Comparison of ENCODE assay signal across 1 cellular context in the genomic region with DNA sequence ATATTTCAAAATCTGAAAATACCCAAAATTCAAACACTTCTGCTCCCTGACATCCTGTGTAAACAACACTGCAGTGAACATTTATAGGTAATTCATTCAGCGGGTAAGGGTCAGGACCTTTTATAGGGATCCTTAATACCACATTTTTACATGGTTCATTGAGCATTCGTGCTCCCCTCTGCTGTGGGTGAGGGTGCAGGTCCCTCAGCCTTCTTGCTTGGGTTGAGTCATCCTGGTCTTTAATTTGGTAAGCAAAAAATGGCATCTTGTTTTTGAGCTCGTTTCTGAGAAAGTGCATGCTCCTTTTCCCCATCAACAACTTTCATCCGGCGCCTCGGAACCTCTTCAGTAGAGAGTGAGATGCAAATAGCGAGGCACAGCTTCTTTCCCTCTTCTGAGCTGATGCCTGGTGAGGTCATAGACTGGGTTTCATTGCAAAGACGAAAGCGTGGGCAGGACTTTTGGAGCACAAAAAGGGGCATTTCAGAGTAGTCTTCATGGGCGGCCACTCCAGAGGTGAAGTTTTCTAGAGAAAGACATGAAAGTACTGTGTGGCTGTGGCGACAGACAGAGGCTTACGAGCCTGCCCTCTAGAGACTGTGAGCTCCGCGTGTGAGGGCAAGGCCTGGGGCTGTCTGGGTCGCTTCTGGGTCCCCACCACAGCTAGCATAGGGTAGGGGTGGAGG.
TF ChIP-seq lines count a peak whose summit lies in the region.

No MANE protein-coding gene starts in this region.

TF ChIP-seq in GM12878, 131 proteins besides CTCF, POLR2A, EP300 and RAD21 (continues in another document):
- TF ChIP-seq CREB1 (IDR thresholded peaks at IDR 0.05; ENCODE audit: low read depth) (peak; percentile 91), YBX1 (IDR thresholded peaks at IDR 0.05) (no peak), NFYA (IDR thresholded peaks at IDR 0.05; ENCODE audit: borderline replicate concordance, low read depth, low read length) (no peak), SMARCA5 (IDR thresholded peaks at IDR 0.05) (no peak), NBN (IDR thresholded peaks at IDR 0.05) (peak; percentile 85), JUND (IDR thresholded peaks at IDR 0.05; ENCODE audit: low read depth, low read length) (no peak), DPF2 (IDR thresholded peaks at IDR 0.05) (0 out of 2 replicates have a peak, but pooled peaks have one; percentile 37), TCF12 (IDR thresholded peaks at IDR 0.05; ENCODE audit: low read depth, low read length) (0 out of 2 replicates have a peak, but pooled peaks have one; percentile 29), STAT1 (conservative IDR thresholded peaks at IDR 0.05) (0 out of 2 replicates have a peak, but pooled peaks have one; percentile 24), HDAC2 (IDR thresholded peaks at IDR 0.05) (no peak), ASH2L (IDR thresholded peaks at IDR 0.05; ENCODE audit: borderline replicate concordance, low read depth) (peak; percentile 45; the same call in 1 of the 2 replicates), LARP7 (IDR thresholded peaks at IDR 0.05) (no peak), CREM (IDR thresholded peaks at IDR 0.05; ENCODE audit: low read depth) (peak; percentile 82), TBL1XR1 (IDR thresholded peaks at IDR 0.05; ENCODE audit: low read depth, low read length) (peak; percentile 71; the same call in 1 of the 2 replicates), SRF (IDR thresholded peaks at IDR 0.05; ENCODE audit: low read depth in 2 of 2, low read length in 2 of 2) (0 out of 4 replicates have a peak, but pooled peaks of 1 of the 2 experiments have one; percentile 42), KLF5 (IDR thresholded peaks at IDR 0.05; ENCODE audit: partially characterized antibody) (peak; percentile 34), STAT3 (IDR thresholded peaks at IDR 0.05; ENCODE audit: low read depth, low read length) (no peak), BACH1 (IDR thresholded peaks at IDR 0.05; ENCODE audit: borderline replicate concordance) (no peak), BHLHE40 (IDR thresholded peaks at IDR 0.05; ENCODE audit: borderline replicate concordance in 1 of 2, low read depth in 2 of 2, low read length in 1 of 2) (peak; percentile 33 to 62; a peak in 1 of 4 replicates), YY1 (IDR thresholded peaks at IDR 0.05; ENCODE audit: low read depth, low read length) (peak; percentile 26; the same call in 1 of the 2 replicates), POU2F2 (IDR thresholded peaks at IDR 0.05; ENCODE audit: borderline replicate concordance, low read depth, low read length) (peak; percentile 94), PAX5 (IDR thresholded peaks at IDR 0.05; ENCODE audit: borderline replicate concordance, low read depth, low read length) (peak; percentile 83; the same call in 1 of the 2 replicates), EGR1 (IDR thresholded peaks at IDR 0.05; ENCODE audit: borderline replicate concordance in 1 of 2, low read depth in 2 of 2, low read length in 2 of 2) (peak in 1 of 2 experiments; percentile 84; a peak in 2 of 3 replicates), FOXM1 (IDR thresholded peaks at IDR 0.05; ENCODE audit: low read depth, low read length) (peak; percentile 49; the same call in 1 of the 2 replicates), SIX5 (IDR thresholded peaks at IDR 0.05; ENCODE audit: low read depth, low read length, severe bottlenecking) (no peak), IKZF2 (IDR thresholded peaks at IDR 0.05) (peak in 1 of 2 experiments; percentile 67; a peak in 3 of 4 replicates), MEF2A (IDR thresholded peaks at IDR 0.05; ENCODE audit: insufficient read depth, low read depth, low read length) (peak; percentile 66), PAX8 (IDR thresholded peaks at IDR 0.05) (no peak), NR2F1 (conservative IDR thresholded peaks at IDR 0.05) (peak; percentile 69), RUNX3 (IDR thresholded peaks at IDR 0.05; ENCODE audit: low read length) (peak; percentile 49), ATF7 (IDR thresholded peaks at IDR 0.05; ENCODE audit: low read depth) (peak; percentile 92), EED (IDR thresholded peaks at IDR 0.05; ENCODE audit: low read depth) (no peak), IKZF1 (conservative IDR thresholded peaks at IDR 0.05) (peak; percentile 46), ZNF384 (IDR thresholded peaks at IDR 0.05; ENCODE audit: borderline replicate concordance, low read depth, low read length) (no peak), GATAD2B (conservative IDR thresholded peaks at IDR 0.05; ENCODE audit: low read depth) (peak; percentile 9; the same call in 1 of the 2 replicates), RB1 (IDR thresholded peaks at IDR 0.05; ENCODE audit: borderline replicate concordance) (no peak), ZNF217 (IDR thresholded peaks at IDR 0.05) (no peak), POLR2AphosphoS5 (IDR thresholded peaks at IDR 0.05; ENCODE audit: low read length) (peak; percentile 44; the same call in 1 of the 2 replicates), MXI1 (IDR thresholded peaks at IDR 0.05; ENCODE audit: low read depth, low read length) (0 out of 2 replicates have a peak, but pooled peaks have one; percentile 45), CBX3 (IDR thresholded peaks at IDR 0.05; ENCODE audit: borderline replicate concordance, low read depth) (no peak), ZBED1 (IDR thresholded peaks at IDR 0.05; ENCODE audit: borderline replicate concordance) (no peak), JUNB (IDR thresholded peaks at IDR 0.05) (peak; percentile 54; the same call in 1 of the 2 replicates), ZNF24 (IDR thresholded peaks at IDR 0.05) (no peak), ZSCAN29 (IDR thresholded peaks at IDR 0.05) (no peak)
- TF ChIP-seq, protein P1, sequence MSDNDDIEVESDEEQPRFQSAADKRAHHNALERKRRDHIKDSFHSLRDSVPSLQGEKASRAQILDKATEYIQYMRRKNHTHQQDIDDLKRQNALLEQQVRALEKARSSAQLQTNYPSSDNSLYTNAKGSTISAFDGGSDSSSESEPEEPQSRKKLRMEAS (IDR thresholded peaks at IDR 0.05; ENCODE audit: low read depth, low read length): peak; percentile 22; the same call in 1 of the 2 replicates
- TF ChIP-seq, protein P2, sequence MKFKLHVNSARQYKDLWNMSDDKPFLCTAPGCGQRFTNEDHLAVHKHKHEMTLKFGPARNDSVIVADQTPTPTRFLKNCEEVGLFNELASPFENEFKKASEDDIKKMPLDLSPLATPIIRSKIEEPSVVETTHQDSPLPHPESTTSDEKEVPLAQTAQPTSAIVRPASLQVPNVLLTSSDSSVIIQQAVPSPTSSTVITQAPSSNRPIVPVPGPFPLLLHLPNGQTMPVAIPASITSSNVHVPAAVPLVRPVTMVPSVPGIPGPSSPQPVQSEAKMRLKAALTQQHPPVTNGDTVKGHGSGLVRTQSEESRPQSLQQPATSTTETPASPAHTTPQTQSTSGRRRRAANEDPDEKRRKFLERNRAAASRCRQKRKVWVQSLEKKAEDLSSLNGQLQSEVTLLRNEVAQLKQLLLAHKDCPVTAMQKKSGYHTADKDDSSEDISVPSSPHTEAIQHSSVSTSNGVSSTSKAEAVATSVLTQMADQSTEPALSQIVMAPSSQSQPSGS (IDR thresholded peaks at IDR 0.05; ENCODE audit: low read length): peak; percentile 85
- TF ChIP-seq, protein P3, sequence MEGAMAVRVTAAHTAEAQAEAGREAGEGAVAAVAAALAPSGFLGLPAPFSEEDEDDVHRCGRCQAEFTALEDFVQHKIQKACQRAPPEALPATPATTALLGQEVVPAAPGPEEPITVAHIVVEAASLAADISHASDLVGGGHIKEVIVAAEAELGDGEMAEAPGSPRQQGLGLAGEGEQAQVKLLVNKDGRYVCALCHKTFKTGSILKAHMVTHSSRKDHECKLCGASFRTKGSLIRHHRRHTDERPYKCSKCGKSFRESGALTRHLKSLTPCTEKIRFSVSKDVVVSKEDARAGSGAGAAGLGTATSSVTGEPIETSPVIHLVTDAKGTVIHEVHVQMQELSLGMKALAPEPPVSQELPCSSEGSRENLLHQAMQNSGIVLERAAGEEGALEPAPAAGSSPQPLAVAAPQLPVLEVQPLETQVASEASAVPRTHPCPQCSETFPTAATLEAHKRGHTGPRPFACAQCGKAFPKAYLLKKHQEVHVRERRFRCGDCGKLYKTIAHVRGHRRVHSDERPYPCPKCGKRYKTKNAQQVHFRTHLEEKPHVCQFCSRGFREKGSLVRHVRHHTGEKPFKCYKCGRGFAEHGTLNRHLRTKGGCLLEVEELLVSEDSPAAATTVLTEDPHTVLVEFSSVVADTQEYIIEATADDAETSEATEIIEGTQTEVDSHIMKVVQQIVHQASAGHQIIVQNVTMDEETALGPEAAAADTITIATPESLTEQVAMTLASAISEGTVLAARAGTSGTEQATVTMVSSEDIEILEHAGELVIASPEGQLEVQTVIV (IDR thresholded peaks at IDR 0.05; ENCODE audit: borderline replicate concordance, partially characterized antibody): no peak
- TF ChIP-seq, protein P4, sequence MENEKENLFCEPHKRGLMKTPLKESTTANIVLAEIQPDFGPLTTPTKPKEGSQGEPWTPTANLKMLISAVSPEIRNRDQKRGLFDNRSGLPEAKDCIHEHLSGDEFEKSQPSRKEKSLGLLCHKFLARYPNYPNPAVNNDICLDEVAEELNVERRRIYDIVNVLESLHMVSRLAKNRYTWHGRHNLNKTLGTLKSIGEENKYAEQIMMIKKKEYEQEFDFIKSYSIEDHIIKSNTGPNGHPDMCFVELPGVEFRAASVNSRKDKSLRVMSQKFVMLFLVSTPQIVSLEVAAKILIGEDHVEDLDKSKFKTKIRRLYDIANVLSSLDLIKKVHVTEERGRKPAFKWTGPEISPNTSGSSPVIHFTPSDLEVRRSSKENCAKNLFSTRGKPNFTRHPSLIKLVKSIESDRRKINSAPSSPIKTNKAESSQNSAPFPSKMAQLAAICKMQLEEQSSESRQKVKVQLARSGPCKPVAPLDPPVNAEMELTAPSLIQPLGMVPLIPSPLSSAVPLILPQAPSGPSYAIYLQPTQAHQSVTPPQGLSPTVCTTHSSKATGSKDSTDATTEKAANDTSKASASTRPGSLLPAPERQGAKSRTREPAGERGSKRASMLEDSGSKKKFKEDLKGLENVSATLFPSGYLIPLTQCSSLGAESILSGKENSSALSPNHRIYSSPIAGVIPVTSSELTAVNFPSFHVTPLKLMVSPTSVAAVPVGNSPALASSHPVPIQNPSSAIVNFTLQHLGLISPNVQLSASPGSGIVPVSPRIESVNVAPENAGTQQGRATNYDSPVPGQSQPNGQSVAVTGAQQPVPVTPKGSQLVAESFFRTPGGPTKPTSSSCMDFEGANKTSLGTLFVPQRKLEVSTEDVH (IDR thresholded peaks at IDR 0.05; ENCODE audit: low read depth, partially characterized antibody): no peak
- TF ChIP-seq, protein P5, sequence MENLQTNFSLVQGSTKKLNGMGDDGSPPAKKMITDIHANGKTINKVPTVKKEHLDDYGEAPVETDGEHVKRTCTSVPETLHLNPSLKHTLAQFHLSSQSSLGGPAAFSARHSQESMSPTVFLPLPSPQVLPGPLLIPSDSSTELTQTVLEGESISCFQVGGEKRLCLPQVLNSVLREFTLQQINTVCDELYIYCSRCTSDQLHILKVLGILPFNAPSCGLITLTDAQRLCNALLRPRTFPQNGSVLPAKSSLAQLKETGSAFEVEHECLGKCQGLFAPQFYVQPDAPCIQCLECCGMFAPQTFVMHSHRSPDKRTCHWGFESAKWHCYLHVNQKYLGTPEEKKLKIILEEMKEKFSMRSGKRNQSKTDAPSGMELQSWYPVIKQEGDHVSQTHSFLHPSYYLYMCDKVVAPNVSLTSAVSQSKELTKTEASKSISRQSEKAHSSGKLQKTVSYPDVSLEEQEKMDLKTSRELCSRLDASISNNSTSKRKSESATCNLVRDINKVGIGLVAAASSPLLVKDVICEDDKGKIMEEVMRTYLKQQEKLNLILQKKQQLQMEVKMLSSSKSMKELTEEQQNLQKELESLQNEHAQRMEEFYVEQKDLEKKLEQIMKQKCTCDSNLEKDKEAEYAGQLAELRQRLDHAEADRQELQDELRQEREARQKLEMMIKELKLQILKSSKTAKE (IDR thresholded peaks at IDR 0.05; ENCODE audit: low read depth, poor library complexity, severe bottlenecking): peak; percentile 98
- TF ChIP-seq, protein P6, sequence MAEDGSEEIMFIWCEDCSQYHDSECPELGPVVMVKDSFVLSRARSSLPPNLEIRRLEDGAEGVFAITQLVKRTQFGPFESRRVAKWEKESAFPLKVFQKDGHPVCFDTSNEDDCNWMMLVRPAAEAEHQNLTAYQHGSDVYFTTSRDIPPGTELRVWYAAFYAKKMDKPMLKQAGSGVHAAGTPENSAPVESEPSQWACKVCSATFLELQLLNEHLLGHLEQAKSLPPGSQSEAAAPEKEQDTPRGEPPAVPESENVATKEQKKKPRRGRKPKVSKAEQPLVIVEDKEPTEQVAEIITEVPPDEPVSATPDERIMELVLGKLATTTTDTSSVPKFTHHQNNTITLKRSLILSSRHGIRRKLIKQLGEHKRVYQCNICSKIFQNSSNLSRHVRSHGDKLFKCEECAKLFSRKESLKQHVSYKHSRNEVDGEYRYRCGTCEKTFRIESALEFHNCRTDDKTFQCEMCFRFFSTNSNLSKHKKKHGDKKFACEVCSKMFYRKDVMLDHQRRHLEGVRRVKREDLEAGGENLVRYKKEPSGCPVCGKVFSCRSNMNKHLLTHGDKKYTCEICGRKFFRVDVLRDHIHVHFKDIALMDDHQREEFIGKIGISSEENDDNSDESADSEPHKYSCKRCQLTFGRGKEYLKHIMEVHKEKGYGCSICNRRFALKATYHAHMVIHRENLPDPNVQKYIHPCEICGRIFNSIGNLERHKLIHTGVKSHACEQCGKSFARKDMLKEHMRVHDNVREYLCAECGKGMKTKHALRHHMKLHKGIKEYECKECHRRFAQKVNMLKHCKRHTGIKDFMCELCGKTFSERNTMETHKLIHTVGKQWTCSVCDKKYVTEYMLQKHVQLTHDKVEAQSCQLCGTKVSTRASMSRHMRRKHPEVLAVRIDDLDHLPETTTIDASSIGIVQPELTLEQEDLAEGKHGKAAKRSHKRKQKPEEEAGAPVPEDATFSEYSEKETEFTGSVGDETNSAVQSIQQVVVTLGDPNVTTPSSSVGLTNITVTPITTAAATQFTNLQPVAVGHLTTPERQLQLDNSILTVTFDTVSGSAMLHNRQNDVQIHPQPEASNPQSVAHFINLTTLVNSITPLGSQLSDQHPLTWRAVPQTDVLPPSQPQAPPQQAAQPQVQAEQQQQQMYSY (CRISPR knock-in tag; IDR thresholded peaks at IDR 0.05): no peak
- TF ChIP-seq, protein P7, sequence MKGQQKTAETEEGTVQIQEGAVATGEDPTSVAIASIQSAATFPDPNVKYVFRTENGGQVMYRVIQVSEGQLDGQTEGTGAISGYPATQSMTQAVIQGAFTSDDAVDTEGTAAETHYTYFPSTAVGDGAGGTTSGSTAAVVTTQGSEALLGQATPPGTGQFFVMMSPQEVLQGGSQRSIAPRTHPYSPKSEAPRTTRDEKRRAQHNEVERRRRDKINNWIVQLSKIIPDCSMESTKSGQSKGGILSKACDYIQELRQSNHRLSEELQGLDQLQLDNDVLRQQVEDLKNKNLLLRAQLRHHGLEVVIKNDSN (IDR thresholded peaks at IDR 0.05; ENCODE audit: borderline replicate concordance, extremely low read length, insufficient read depth, low read depth, low read length): no peak
- TF ChIP-seq, protein P8, sequence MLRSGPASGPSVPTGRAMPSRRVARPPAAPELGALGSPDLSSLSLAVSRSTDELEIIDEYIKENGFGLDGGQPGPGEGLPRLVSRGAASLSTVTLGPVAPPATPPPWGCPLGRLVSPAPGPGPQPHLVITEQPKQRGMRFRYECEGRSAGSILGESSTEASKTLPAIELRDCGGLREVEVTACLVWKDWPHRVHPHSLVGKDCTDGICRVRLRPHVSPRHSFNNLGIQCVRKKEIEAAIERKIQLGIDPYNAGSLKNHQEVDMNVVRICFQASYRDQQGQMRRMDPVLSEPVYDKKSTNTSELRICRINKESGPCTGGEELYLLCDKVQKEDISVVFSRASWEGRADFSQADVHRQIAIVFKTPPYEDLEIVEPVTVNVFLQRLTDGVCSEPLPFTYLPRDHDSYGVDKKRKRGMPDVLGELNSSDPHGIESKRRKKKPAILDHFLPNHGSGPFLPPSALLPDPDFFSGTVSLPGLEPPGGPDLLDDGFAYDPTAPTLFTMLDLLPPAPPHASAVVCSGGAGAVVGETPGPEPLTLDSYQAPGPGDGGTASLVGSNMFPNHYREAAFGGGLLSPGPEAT (IDR thresholded peaks at IDR 0.05; ENCODE audit: low read depth): 0 out of 2 replicates have a peak, but pooled peaks have one; percentile 30
